In genomic region chr4:101948951-101949350, GRCh38 we compare ENCODE assay signal across 1 cellular context.
TF ChIP-seq lines count a peak whose summit lies in the region.

No MANE protein-coding gene starts in this region.

TF ChIP-seq in GM23338, 12 proteins besides CTCF, POLR2A, EP300 and RAD21 (continued from another document):
- TF ChIP-seq ZNF462 (CRISPR knock-in tag; IDR thresholded peaks at IDR 0.05), result no peak
